In genomic region chr2:159894145-159894838, GRCh38 we compare ENCODE assay signal across 22 cellular contexts. TPM values are rescaled to one million over a fixed set of nuclear protein-coding genes. Genes with fewer than 3 reads are reported as not detected.
DNase-seq lines count a peak whose midpoint lies in the region; ATAC-seq and TF ChIP-seq lines count a peak whose summit lies in the region.
"Had no signal": no experiment of that assay in that cellular context is flagged by ENCODE, and none has a peak within 500 bp of the region (broad histone marks: within the 10 kb centered on the region; RNA-seq: fewer than 3 reads in every experiment).

No MANE protein-coding gene starts in this region.

- H3K27me3 ChIP-seq in KMS-11 (ENCODE audit: insufficient read depth, low read depth): no peaks in the 10 kb centered on the region
- H3K27me3 ChIP-seq in hepatocyte: no peaks in the 10 kb centered on the region
- H3K27me3 ChIP-seq: heart left ventricle had no signal

- H3K9ac ChIP-seq in KMS-11: peak overlapping the region; percentile 56
- H3K9ac ChIP-seq: parathyroid adenoma had no signal

- H2AFZ ChIP-seq in KMS-11 (ENCODE audit: low read depth) (no peak overlapping the region), hepatocyte (no peak overlapping the region)
- H2AFZ ChIP-seq: parathyroid adenoma had no signal

- no peak overlapping the region for H3K4me3 Mint-ChIP-seq in stimulated activated naive CD8-positive, alpha-beta T cell treated with anti-CD3 and anti-CD28 coated beads, Interleukin-15, Interleukin-2, amounts not matched to agents 100 ng/mL and 50 ng/mL, for 24 hours
- H3K4me3 Mint-ChIP-seq in HFFc6: no peak overlapping the region
- H3K4me3 Mint-ChIP-seq: CD8-positive, alpha-beta memory T cell had no signal

- 87% methylated on average over 8 of the region's 8 CpGs for WGBS in hepatocyte (ENCODE audit: low lambda C conversion rate, missing lambda C conversion rate)

- H4K20me1 ChIP-seq in KMS-11 (ENCODE audit: insufficient read depth): no peaks in the 10 kb centered on the region
- H4K20me1 ChIP-seq in hepatocyte (ENCODE audit: insufficient read depth, poor library complexity, severe bottlenecking): no peaks in the 10 kb centered on the region

- H3K9me3 Mint-ChIP-seq in stimulated activated naive CD8-positive, alpha-beta T cell treated with anti-CD3 and anti-CD28 coated beads, Interleukin-15, Interleukin-2, amounts not matched to agents 100 ng/mL and 50 ng/mL, for 24 hours: no peaks in the 10 kb centered on the region
- no peaks in the 10 kb centered on the region for H3K9me3 Mint-ChIP-seq in HFFc6
- H3K9me3 Mint-ChIP-seq: CD8-positive, alpha-beta memory T cell; nephron progenitor cell had no signal

- H3K27ac ChIP-seq in KMS-11: peak overlapping the region; percentile 92
- H3K27ac ChIP-seq in hepatocyte: peak overlapping the region; percentile 62
- H3K27ac ChIP-seq: epithelial cell of prostate, parathyroid adenoma had no signal

- peak overlapping the region; percentile 75 for H3K4me2 ChIP-seq in KMS-11
- peak overlapping the region; percentile 11 for H3K4me2 ChIP-seq in hepatocyte

- H3K9me3 ChIP-seq in hepatocyte (ENCODE audit: low read depth): no peaks in the 10 kb centered on the region
- H3K9me3 ChIP-seq: heart left ventricle had no signal

- peaks cover 91% of the 10 kb centered on the region for H3K4me1 Mint-ChIP-seq in stimulated activated naive CD8-positive, alpha-beta T cell treated with anti-CD3 and anti-CD28 coated beads, Interleukin-15, Interleukin-2, amounts not matched to agents 100 ng/mL and 50 ng/mL, for 24 hours (ENCODE audit: low read depth)
- H3K4me1 Mint-ChIP-seq in HFFc6 (ENCODE audit: low read depth): peaks cover 12% of the 10 kb centered on the region

- H3K79me2 ChIP-seq in KMS-11 (ENCODE audit: insufficient read depth, low read depth) (peaks cover 13% of the 10 kb centered on the region), hepatocyte (no peaks in the 10 kb centered on the region)
- H3K79me2 ChIP-seq: parathyroid adenoma had no signal

- TF ChIP-seq CTCF in KMS-11 (conservative IDR thresholded peaks at IDR 0.05; ENCODE audit: low read depth, low read length): no peak
- TF ChIP-seq CTCF in hepatocyte (IDR thresholded peaks at IDR 0.05; ENCODE audit: poor library complexity): no peak
- no peak for TF ChIP-seq CTCF in HFFc6 (IDR thresholded peaks at IDR 0.05)

- H3K4me3 ChIP-seq in KMS-11 (IDR thresholded peaks at IDR 0.05; ENCODE audit: insufficient read depth, low read depth, low read length) (peak overlapping the region; percentile 66), hepatocyte (no peak overlapping the region)
- H3K4me3 ChIP-seq: heart left ventricle had no signal

- peak overlapping the region; percentile 12 for H3K27ac Mint-ChIP-seq in stimulated activated naive CD8-positive, alpha-beta T cell treated with anti-CD3 and anti-CD28 coated beads, Interleukin-15, Interleukin-2, amounts not matched to agents 100 ng/mL and 50 ng/mL, for 24 hours
- no peak overlapping the region for H3K27ac Mint-ChIP-seq in HFFc6

- ATAC-seq in stimulated activated naive CD8-positive, alpha-beta T cell treated with anti-CD3 and anti-CD28 coated beads, Interleukin-15, Interleukin-2, amounts not matched to agents 100 U/mL and 50 U/mL, for 24 hours: no peak
- ATAC-seq: heart left ventricle, right cardiac atrium had no signal

- H3K36me3 ChIP-seq in KMS-11 (ENCODE audit: insufficient read depth) (no peaks in the 10 kb centered on the region), hepatocyte (replicated peaks; ENCODE audit: insufficient read depth, low read depth) (no peaks in the 10 kb centered on the region)
- H3K36me3 ChIP-seq: heart left ventricle had no signal

- peaks cover 100% of the 10 kb centered on the region for H3K4me1 ChIP-seq in KMS-11 (ENCODE audit: low read depth, poor library complexity, severe bottlenecking)
- peaks cover 22% of the 10 kb centered on the region for H3K4me1 ChIP-seq in hepatocyte (ENCODE audit: insufficient read depth)
- H3K4me1 ChIP-seq: parathyroid adenoma had no signal

- DNase-seq in stimulated activated naive CD8-positive, alpha-beta T cell treated with anti-CD3 and anti-CD28 coated beads, Interleukin-15, Interleukin-2, amounts not matched to agents 100 U/mL and 50 U/mL, for 24 hours: no peak
- DNase-seq in hepatocyte (ENCODE audit: low spot score): no peak
- DNase-seq in HFFc6: no peak
- no peak for DNase-seq in NCI-H748 treated with DMSO at 0.1 percent for 48 hours (lab: John Stamatoyannopoulos, UW)
- DNase-seq in C1 segment of cervical spinal cord (lab: John Stamatoyannopoulos, UW): no peak
- DNase-seq: activated CD4-positive, alpha-beta T cell treated with anti-CD3 and anti-CD28 coated beads for 4 hours; activated CD8-positive, alpha-beta memory T cell treated with anti-CD3 and anti-CD28 coated beads, Interleukin-2, amount 50 U/mL, for 4 hours; CD8-positive, alpha-beta memory T cell; GF-D8; heart left ventricle; NCI-H1048; NCI-H187 treated with DMSO at 0.1 percent for 48 hours; NCI-H2227 treated with DMSO at 0.1 percent for 48 hours; NCI-H82; nephron progenitor cell; right cardiac atrium; Right ventricle myocardium superior; SW 1271 had no signal

- H3K36me3 Mint-ChIP-seq in stimulated activated naive CD8-positive, alpha-beta T cell treated with anti-CD3 and anti-CD28 coated beads, Interleukin-15, Interleukin-2, amounts not matched to agents 100 ng/mL and 50 ng/mL, for 24 hours (ENCODE audit: low read depth): peaks cover 64% of the 10 kb centered on the region
- no peaks in the 10 kb centered on the region for H3K36me3 Mint-ChIP-seq in HFFc6 (ENCODE audit: low read depth)

- no peaks in the 10 kb centered on the region for H3K27me3 Mint-ChIP-seq in stimulated activated naive CD8-positive, alpha-beta T cell treated with anti-CD3 and anti-CD28 coated beads, Interleukin-15, Interleukin-2, amounts not matched to agents 100 ng/mL and 50 ng/mL, for 24 hours
- peaks cover 2% of the 10 kb centered on the region; the same call in 1 of the 2 replicates for H3K27me3 Mint-ChIP-seq in HFFc6 (ENCODE audit: insufficient read depth)
- H3K27me3 Mint-ChIP-seq: CD8-positive, alpha-beta memory T cell had no signal

- no peaks in the 10 kb centered on the region for H3K9me2 ChIP-seq in hepatocyte (replicated peaks; ENCODE audit: insufficient read depth)

RNA-seq across cellular contexts. Expression of gene LY75, which starts 10.3 kb away (rescaled TPM):
- total RNA-seq in hepatocyte: 16.2 and 17.7 TPM in 2 replicates
- 4.2 and 8.1 TPM in 2 replicates for polyA plus RNA-seq in hepatocyte
- total RNA-seq in HFFc6 (2021; fragmentation: NEBNext Ultra II Directional; extraction: Animal tissue kit (Norgen Biotek cat#: 25700)): not detected

Comparison
In these comparisons a context has a peak if more than half of its experiments do, and no peak if none do; other contexts are left out.
1. RNA of gene LY75, which starts 10.3 kb away (total RNA-seq): 16.2 to 17.7 TPM in hepatocyte; not detected in HFFc6; every median in the first group is over 10 times any median in the second.